ENCODE assay signal across 9 cellular contexts in genomic region chr4:185810746-185811508, GRCh38. TPM values are rescaled to one million over a fixed set of nuclear protein-coding genes. Genes with fewer than 3 reads are reported as not detected.
DNase-seq lines count a peak whose midpoint lies in the region; ATAC-seq and TF ChIP-seq lines count a peak whose summit lies in the region.
"Had no signal": no experiment of that assay in that cellular context is flagged by ENCODE, and none has a peak within 500 bp of the region (broad histone marks: within the 10 kb centered on the region; RNA-seq: fewer than 3 reads in every experiment).

No MANE protein-coding gene starts in this region.

- H3K36me3 ChIP-seq in DOHH2 (ENCODE audit: control insufficient read depth, low read length) (no peaks in the 10 kb centered on the region), PC-9 (ENCODE audit: low read depth) (no peaks in the 10 kb centered on the region), osteoblast (ENCODE audit: insufficient read depth, low read length) (no peaks in the 10 kb centered on the region)

- peaks cover 6% of the 10 kb centered on the region; the same call in 1 of the 2 replicates for H3F3A ChIP-seq in DOHH2 (ENCODE audit: control insufficient read depth, insufficient read depth)
- H3F3A ChIP-seq in PC-9 (ENCODE audit: insufficient read depth, low read depth) = no peaks in the 10 kb centered on the region

- H3K4me2 ChIP-seq in DOHH2 (ENCODE audit: low read length) (peak overlapping the region; percentile 86), PC-9 (peak overlapping the region; percentile 73), osteoblast (ENCODE audit: insufficient read depth, low read length) (peak overlapping the region; percentile 72)

- H4K20me1 ChIP-seq in DOHH2 (ENCODE audit: control insufficient read depth, insufficient read depth, low read depth, low read length) (no peaks in the 10 kb centered on the region), PC-9 (ENCODE audit: insufficient read depth) (no peaks in the 10 kb centered on the region), osteoblast (ENCODE audit: insufficient read depth, low read length) (no peaks in the 10 kb centered on the region)

- no peaks in the 10 kb centered on the region for H3K9me3 ChIP-seq in DOHH2 (ENCODE audit: control insufficient read depth, insufficient read depth, low read length)
- H3K9me3 ChIP-seq in PC-9 (ENCODE audit: insufficient read depth, low read depth) = no peaks in the 10 kb centered on the region
- H3K9me3 ChIP-seq in osteoblast (ENCODE audit: low read depth, low read length) = no peaks in the 10 kb centered on the region

- TF ChIP-seq CTCF in DOHH2 (IDR thresholded peaks at IDR 0.05; ENCODE audit: low read depth, low read length, poor library complexity, severe bottlenecking) = no peak
- TF ChIP-seq CTCF in PC-9 (conservative IDR thresholded peaks at IDR 0.05) = no peak
- no peak for TF ChIP-seq CTCF in foreskin keratinocyte (conservative IDR thresholded peaks at IDR 0.05)
- TF ChIP-seq CTCF in osteoblast (IDR thresholded peaks at IDR 0.05; ENCODE audit: extremely low read depth, low read depth, low read length) = no peak
- TF ChIP-seq CTCF in RWPE1 (conservative IDR thresholded peaks at IDR 0.05; ENCODE audit: low read depth) = no peak

- POLR2A ChIA-PET in PC-9 (lab: Charles Lee; ENCODE audit: unreplicated experiment) = no interaction called here
- POLR2A ChIA-PET in RWPE1 (lab: Yijun Ruan, JAX; ENCODE audit: low non-redundant PET) = interaction anchor here (0.6 kb wide), 1 partner anchor 19 kb away, joined by 3 read pairs; no protein-coding TSS in a partner anchor

- H3K79me2 ChIP-seq in DOHH2 (ENCODE audit: control insufficient read depth, low read length) = no peaks in the 10 kb centered on the region
- H3K79me2 ChIP-seq in PC-9 (ENCODE audit: low read depth) = no peaks in the 10 kb centered on the region
- H3K79me2 ChIP-seq in osteoblast (ENCODE audit: insufficient read depth, low read length) = no peaks in the 10 kb centered on the region

- peak overlapping the region; percentile 66 for H3K4me3 ChIP-seq in DOHH2 (ENCODE audit: low read length)
- peak overlapping the region; percentile 55 for H3K4me3 ChIP-seq in PC-9
- H3K4me3 ChIP-seq in osteoblast (ENCODE audit: insufficient read depth, low read length) = peak overlapping the region; percentile 42

- CTCF ChIA-PET in PC-9 (lab: Charles Lee) (no interaction called here), RWPE1 (lab: Yijun Ruan, JAX) (no interaction called here)

- H2AFZ ChIP-seq in PC-9 (peak overlapping the region; percentile 75), osteoblast (ENCODE audit: low read length) (peak overlapping the region; percentile 85)

- H3K27ac ChIP-seq in DOHH2 (ENCODE audit: low read depth, low read length) (no peak overlapping the region), PC-9 (peak overlapping the region; percentile 57), foreskin keratinocyte (peak overlapping the region; percentile 61), osteoblast (ENCODE audit: low read depth, low read length) (no peak overlapping the region), RWPE1 (no peak overlapping the region)

- peak; percentile 28 for ATAC-seq in foreskin keratinocyte
- ATAC-seq in HG02642 (IDR thresholded peaks at IDR 0.05; ENCODE audit: poor library complexity, unreplicated experiment) = no peak
- no peak for ATAC-seq in HG03565 (IDR thresholded peaks at IDR 0.05; ENCODE audit: unreplicated experiment)
- no peak for ATAC-seq in HG02763 (IDR thresholded peaks at IDR 0.05; ENCODE audit: unreplicated experiment)

- intact Hi-C loops in PC-9 (cut with micrococcal nuclease; ENCODE audit: unreplicated experiment) = no loop called here

- H3K9me2 ChIP-seq in DOHH2 (replicated peaks; ENCODE audit: control insufficient read depth, low read length) (no peaks in the 10 kb centered on the region), PC-9 (ENCODE audit: insufficient read depth) (no peaks in the 10 kb centered on the region)

- BruUV-seq in PC-9 (replicated peaks; lab: Mats Ljungman, UMichigan) = TSS peak; percentile 55

- H3K27me3 ChIP-seq in DOHH2 (ENCODE audit: control insufficient read depth, low read length) = peaks cover 8% of the 10 kb centered on the region
- no peaks in the 10 kb centered on the region for H3K27me3 ChIP-seq in PC-9 (ENCODE audit: insufficient read depth, low read depth)
- no peaks in the 10 kb centered on the region for H3K27me3 ChIP-seq in foreskin keratinocyte
- no peaks in the 10 kb centered on the region for H3K27me3 ChIP-seq in osteoblast (ENCODE audit: insufficient read depth, low read length)

- H3K4me1 ChIP-seq in DOHH2 (ENCODE audit: control insufficient read depth, low read length) (peaks cover 24% of the 10 kb centered on the region), PC-9 (replicated peaks; ENCODE audit: insufficient read depth) (peaks cover 5% of the 10 kb centered on the region; the same call in 1 of the 2 replicates), foreskin keratinocyte (no peaks in the 10 kb centered on the region), osteoblast (ENCODE audit: insufficient read depth, low read length) (no peaks in the 10 kb centered on the region)

- peak in 1 of 2 experiments; percentile 66 for DNase-seq in PC-9
- peak in 1 of 2 donors; percentile 13 for DNase-seq in foreskin keratinocyte
- DNase-seq in osteoblast (ENCODE audit: insufficient read length, low spot score, missing footprints) = no peak
- DNase-seq in RWPE1 (ENCODE audit: low spot score) = no peak
- DNase-seq: activated naive CD4-positive, alpha-beta T cell treated with anti-CD3 and anti-CD28 coated beads, Interleukin-2, amount 10 ng/mL, durations not matched to agents 7 days and 5 days had no signal

RNA-seq across cellular contexts. Expression of gene SORBS2, which starts 1.1 kb away (rescaled TPM):
- total RNA-seq in PC-9 (2021) = 15.7 and 16.4 TPM in 2 replicates
- total RNA-seq in foreskin keratinocyte = 1.2 and 1.9 TPM in 2 replicates
- polyA plus RNA-seq in foreskin keratinocyte = 0.37 and 0.47 TPM in 2 replicates
- total RNA-seq in osteoblast = 50.7 and 85.0 TPM in 2 replicates

Comparison
In these comparisons a context has a peak if more than half of its experiments do, and no peak if none do; other contexts are left out.
1. H3K27ac ChIP-seq: peak in PC-9 (single experiment) and foreskin keratinocyte (single experiment); none in DOHH2 (single experiment), osteoblast (single experiment) and RWPE1 (single experiment).
2. Peak in every context shown above with its lines, with median percentiles within 50 percentile points of each other: H3K4me2 ChIP-seq and H3K4me3 ChIP-seq.